13 cellular contexts compared by ENCODE assay signal in the genomic region with DNA sequence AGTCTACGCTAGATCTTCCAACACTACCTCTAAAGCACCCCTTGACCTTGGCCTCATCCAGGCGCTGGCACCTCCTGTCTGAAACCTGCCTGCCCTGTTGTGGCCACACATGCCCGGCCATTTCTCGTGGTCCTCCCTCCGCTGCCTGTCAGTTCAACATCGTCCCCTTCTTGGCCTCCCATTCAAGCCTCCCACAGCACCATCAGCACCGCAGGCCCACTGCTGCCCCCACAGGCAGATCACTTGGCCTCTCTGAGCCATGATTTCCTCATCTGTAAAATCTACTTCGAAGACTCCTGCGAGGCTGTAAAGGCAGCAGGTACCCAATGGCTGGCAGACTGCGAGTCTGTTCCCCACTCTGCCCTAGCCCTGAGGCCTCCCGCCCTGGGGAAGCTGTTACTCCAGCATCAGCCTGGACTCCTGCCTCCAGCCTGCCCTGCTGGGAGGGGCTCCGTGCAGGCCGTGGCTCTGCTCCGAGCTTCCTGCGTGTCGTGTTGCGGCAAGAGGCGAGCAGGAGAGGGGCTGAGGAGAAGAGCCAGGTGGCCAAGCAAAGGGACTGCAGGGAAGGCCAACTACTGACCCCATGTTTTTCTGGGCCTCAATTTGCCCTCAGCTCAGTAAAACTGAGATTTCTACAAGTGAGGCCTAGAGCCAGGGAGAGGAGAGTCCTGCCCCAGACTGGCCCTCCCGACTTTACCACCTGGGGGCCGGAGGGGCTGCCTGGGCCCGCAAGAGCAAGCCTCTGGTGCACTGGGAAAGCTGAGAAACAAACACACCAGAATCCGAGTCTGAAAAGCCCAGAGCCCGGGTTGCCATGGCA.
DNase-seq lines count a peak whose midpoint lies in the region; ATAC-seq and TF ChIP-seq lines count a peak whose summit lies in the region.
"Had no signal": no experiment of that assay in that cellular context is flagged by ENCODE, and none has a peak within 500 bp of the region (broad histone marks: within the 10 kb centered on the region; RNA-seq: fewer than 3 reads in every experiment).

No MANE protein-coding gene starts in this region.

- peak overlapping the region; percentile 1 for H3K27ac ChIP-seq in HUES48 (ENCODE audit: low read depth, low read length)
- H3K27ac ChIP-seq: ovary had no signal

- no peaks in the 10 kb centered on the region for H3K9me3 Mint-ChIP-seq in nephron

- H3K4me3 ChIP-seq in HUES48 (ENCODE audit: low read depth, low read length) (no peak overlapping the region), choroid plexus epithelial cell (ENCODE audit: low read depth, low read length) (no peak overlapping the region)
- H3K4me3 ChIP-seq: ovary had no signal

- H3K9me3 ChIP-seq in HUES48 (ENCODE audit: control insufficient read depth, insufficient read depth, low read length): no peaks in the 10 kb centered on the region
- H3K9me3 ChIP-seq: ovary had no signal

- TF ChIP-seq CTCF in choroid plexus epithelial cell (conservative IDR thresholded peaks at IDR 0.05; ENCODE audit: low read depth, low read length): peak; percentile 14
- TF ChIP-seq CTCF in nephron (IDR thresholded peaks at IDR 0.05; ENCODE audit: unreplicated experiment in 3 of 3): peak in 1 of 3 experiments; percentile 3

- peak overlapping the region; percentile 76 to 87 (median 86) for H3K27ac Mint-ChIP-seq in nephron
- H3K27ac Mint-ChIP-seq: activated naive CD8-positive, alpha-beta T cell had no signal

- DNase-seq in ACHN (peak; percentile 31), choroid plexus epithelial cell (ENCODE audit: low read depth) (no peak), CD1c-positive myeloid dendritic cell (ENCODE audit: extremely low spot score) (no peak), Kasumi-1 (lab: John Stamatoyannopoulos, UW) (no peak), UCSD-AML1 (lab: John Stamatoyannopoulos, UW; ENCODE audit: unreplicated experiment) (no peak)
- DNase-seq: activated CD4-positive, alpha-beta T cell treated with anti-CD3 and anti-CD28 coated beads, Interleukin-2, amount 50 U/mL, for 48 hours; effector CD4-positive, alpha-beta T cell; OCI-M1 had no signal

- H3K4me1 ChIP-seq in HUES48 (ENCODE audit: control insufficient read depth, insufficient read depth, low read length): peaks cover 25% of the 10 kb centered on the region

- H3K27me3 Mint-ChIP-seq in nephron (ENCODE audit: low read depth): no peaks in the 10 kb centered on the region
- H3K27me3 Mint-ChIP-seq: activated naive CD8-positive, alpha-beta T cell had no signal

- H3K9ac ChIP-seq in HUES48 (ENCODE audit: low read depth, low read length): no peak overlapping the region

- no peaks in the 10 kb centered on the region for H3K36me3 ChIP-seq in HUES48 (ENCODE audit: control insufficient read depth, insufficient read depth, low read length)
- H3K36me3 ChIP-seq: ovary had no signal

- ATAC-seq in GM19452 (IDR thresholded peaks at IDR 0.05; ENCODE audit: unreplicated experiment): no peak

- in situ Hi-C loops in ACHN (cut with HindIII; ENCODE audit: low pct_ligation_motif_present, low pct_unique_long_range_greater_than_20kb, low sequenced_read_pairs): no loop called here

- H3K4me1 Mint-ChIP-seq in nephron: peaks cover 63% of the 10 kb centered on the region

- no peaks in the 10 kb centered on the region for H3K27me3 ChIP-seq in HUES48 (ENCODE audit: control insufficient read depth, insufficient read depth, low read length)
- H3K27me3 ChIP-seq: ovary had no signal

- H3K36me3 Mint-ChIP-seq in nephron (ENCODE audit: low read depth): peaks cover 18% of the 10 kb centered on the region

- H3K4me3 Mint-ChIP-seq in nephron: no peak overlapping the region
- H3K4me3 Mint-ChIP-seq: activated naive CD8-positive, alpha-beta T cell had no signal
